Comparison of ENCODE assay signal across 1 cellular context in the genomic region with DNA sequence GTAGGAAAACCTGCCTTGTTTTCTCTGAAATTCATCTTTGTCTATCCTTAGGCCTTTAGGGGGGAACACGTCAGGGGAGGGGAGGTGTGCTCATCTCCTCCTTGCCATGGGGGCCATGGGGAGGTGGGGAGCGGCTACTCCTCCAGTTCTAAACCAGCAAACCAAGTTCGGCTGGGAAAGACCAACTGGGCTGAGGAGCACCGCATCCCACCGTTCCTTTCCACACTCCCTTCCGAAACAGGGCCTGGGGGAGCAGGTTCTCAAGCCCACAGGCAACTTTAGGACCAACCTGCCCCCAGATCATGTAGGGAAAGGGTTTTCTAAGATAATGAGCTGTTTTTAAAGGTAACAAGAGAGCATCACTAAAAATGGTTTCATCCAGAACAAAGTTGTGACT.
TF ChIP-seq lines count a peak whose summit lies in the region.

No MANE protein-coding gene starts in this region.

TF ChIP-seq in K562, 482 proteins besides CTCF, POLR2A, EP300 and RAD21 (continued from another document):
- TF ChIP-seq STAT6 (CRISPR knock-in tag; IDR thresholded peaks at IDR 0.05) (no peak), ZBTB1 (CRISPR knock-in tag; IDR thresholded peaks at IDR 0.05; ENCODE audit: borderline replicate concordance, low read depth) (no peak)
